ENCODE assay signal across 18 cellular contexts in genomic region chr17:39955726-39956225, GRCh38. TPM values are rescaled to one million over a fixed set of nuclear protein-coding genes. Genes with fewer than 3 reads are reported as not detected.
DNase-seq lines count a peak whose midpoint lies in the region; ATAC-seq and TF ChIP-seq lines count a peak whose summit lies in the region.
"Had no signal": no experiment of that assay in that cellular context is flagged by ENCODE, and none has a peak within 500 bp of the region (broad histone marks: within the 10 kb centered on the region; RNA-seq: fewer than 3 reads in every experiment).

No MANE protein-coding gene starts in this region.

- no peak for ATAC-seq in CD4-positive, alpha-beta T cell (ENCODE audit: poor library complexity)
- ATAC-seq in activated B cell treated with CpG ODN at 0.5 μM for 24 hours (ENCODE audit: low read depth) (no peak), WTC11 (no peak), HG03521 (IDR thresholded peaks at IDR 0.05; ENCODE audit: unreplicated experiment) (no peak)
- ATAC-seq in stimulated activated memory B cell treated with anti-CD40 and anti-IgM and Interleukin-4, amounts not matched to agents 10 μg/mL and 1 μg/mL and 100 μg/mL, for 72 hours, result no peak
- ATAC-seq: GM12878, GM23338 had no signal

- no peaks in the 10 kb centered on the region for H3K9me3 Mint-ChIP-seq in CD4-positive, alpha-beta T cell
- no peaks in the 10 kb centered on the region for H3K9me3 Mint-ChIP-seq in IgD-negative memory B cell
- H3K9me3 Mint-ChIP-seq in activated B cell treated with CpG ODN at 0.5 μM for 24 hours, result no peaks in the 10 kb centered on the region
- no peaks in the 10 kb centered on the region for H3K9me3 Mint-ChIP-seq in stimulated activated memory B cell treated with anti-CD40 and anti-IgM and Interleukin-4, amounts not matched to agents 10 μg/mL and 1 μg/mL and 100 μg/mL, for 72 hours
- H3K9me3 Mint-ChIP-seq in WTC11, result no peaks in the 10 kb centered on the region
- H3K9me3 Mint-ChIP-seq: CD4-positive, CD25-positive, alpha-beta regulatory T cell; GM23338; H9; HFFc6 had no signal

- POLR2A ChIA-PET in CD4-positive, alpha-beta T cell (lab: Charles Lee), result interaction anchor here (3.6 kb wide), 1 partner anchor 25 kb away, joined by 46 read pairs; the partner anchor contains the start of gene PSMD3
- POLR2A ChIA-PET in activated B cell treated with CpG ODN at 0.5 μM for 24 hours (lab: Charles Lee), result interaction anchor here (3.3 kb wide), 1 partner anchor 25 kb away, joined by 29 read pairs; the partner anchor contains the start of gene PSMD3
- POLR2A ChIA-PET in WTC11 (lab: Charles Lee), result no interaction called here

- peak overlapping the region; percentile 42 for H3K4me3 Mint-ChIP-seq in CD4-positive, alpha-beta T cell
- H3K4me3 Mint-ChIP-seq in IgD-negative memory B cell (peak overlapping the region in 1 of 4 donors; percentile 23), activated B cell treated with CpG ODN at 0.5 μM for 24 hours (no peak overlapping the region), WTC11 (no peak overlapping the region)
- H3K4me3 Mint-ChIP-seq in stimulated activated memory B cell treated with anti-CD40 and anti-IgM and Interleukin-4, amounts not matched to agents 10 μg/mL and 1 μg/mL and 100 μg/mL, for 72 hours, result no peak overlapping the region
- H3K4me3 Mint-ChIP-seq: GM23338, H9, HFFc6 had no signal

- peaks cover 27% of the 10 kb centered on the region for H3K4me1 Mint-ChIP-seq in CD4-positive, alpha-beta T cell (ENCODE audit: low read depth)
- H3K4me1 Mint-ChIP-seq in IgD-negative memory B cell (peaks cover 13 to 23% (median 13%) of the 10 kb centered on the region in 3 donors), activated B cell treated with CpG ODN at 0.5 μM for 24 hours (peaks cover 21% of the 10 kb centered on the region), WTC11 (peaks cover 24% of the 10 kb centered on the region)
- H3K4me1 Mint-ChIP-seq in stimulated activated memory B cell treated with anti-CD40 and anti-IgM and Interleukin-4, amounts not matched to agents 10 μg/mL and 1 μg/mL and 100 μg/mL, for 72 hours, result peaks cover 39% of the 10 kb centered on the region

- no peak for DNase-seq in CD4-positive, alpha-beta T cell
- no peak for DNase-seq in activated B cell treated with CpG ODN at 0.5 μM for 24 hours
- DNase-seq in WTC11 (ENCODE audit: low spot score), result no peak
- DNase-seq in SK-N-DZ (ENCODE audit: low spot score), result no peak
- DNase-seq: ACHN; CD4-positive, CD25-positive, alpha-beta regulatory T cell; DMS79; H9; HFFc6 had no signal

- peak overlapping the region; percentile 21 for H3K27ac Mint-ChIP-seq in CD4-positive, alpha-beta T cell
- peak overlapping the region in 2 of 3 donors; percentile 10 to 53 for H3K27ac Mint-ChIP-seq in IgD-negative memory B cell
- H3K27ac Mint-ChIP-seq in activated B cell treated with CpG ODN at 0.5 μM for 24 hours, result peak overlapping the region; percentile 10
- H3K27ac Mint-ChIP-seq in stimulated activated memory B cell treated with anti-CD40 and anti-IgM and Interleukin-4, amounts not matched to agents 10 μg/mL and 1 μg/mL and 100 μg/mL, for 72 hours, result peak overlapping the region; percentile 22
- H3K27ac Mint-ChIP-seq in WTC11, result no peak overlapping the region
- H3K27ac Mint-ChIP-seq: GM23338, H9, HFFc6 had no signal

- CTCF ChIA-PET in CD4-positive, alpha-beta T cell (lab: Charles Lee), result interaction anchor here (4.7 kb wide), 1 partner anchor 25 kb away, joined by 55 read pairs; the partner anchor contains the start of gene PSMD3
- CTCF ChIA-PET in activated B cell treated with CpG ODN at 0.5 μM for 24 hours (lab: Charles Lee) (interaction anchor here (0.6 to 5.5 kb wide), 3 partner anchors 24 to 333 kb away, joined by 3 to 30 read pairs (median 10); partner anchors contain the start of gene PSMD3), WTC11 (lab: Charles Lee) (interaction anchor here (1.8 to 5.0 kb wide), 2 partner anchors 24 to 120 kb away, joined by 6 to 50 read pairs; partner anchors contain the start of gene PSMD3)

- TF ChIP-seq CTCF in CD4-positive, alpha-beta T cell (IDR thresholded peaks at IDR 0.05), result no peak
- TF ChIP-seq CTCF in activated B cell treated with CpG ODN at 0.5 μM for 24 hours (IDR thresholded peaks at IDR 0.05) (no peak), WTC11 (IDR thresholded peaks at IDR 0.05) (no peak)

- no peak overlapping the region for H3K27ac ChIP-seq in CD4-positive, alpha-beta T cell (ENCODE audit: low read depth, low read length)
- H3K27ac ChIP-seq: BLaER1 treated with 17β-estradiol and CSF1 and Interleukin-3, amounts not matched to agents 10 nM and 100 nM; HL-60 had no signal

- no peaks in the 10 kb centered on the region for H3K36me3 Mint-ChIP-seq in CD4-positive, alpha-beta T cell (ENCODE audit: low read depth)
- H3K36me3 Mint-ChIP-seq in IgD-negative memory B cell, result peaks cover 2% of the 10 kb centered on the region
- H3K36me3 Mint-ChIP-seq in activated B cell treated with CpG ODN at 0.5 μM for 24 hours (ENCODE audit: low read depth), result no peaks in the 10 kb centered on the region
- H3K36me3 Mint-ChIP-seq in stimulated activated memory B cell treated with anti-CD40 and anti-IgM and Interleukin-4, amounts not matched to agents 10 μg/mL and 1 μg/mL and 100 μg/mL, for 72 hours, result no peaks in the 10 kb centered on the region
- H3K36me3 Mint-ChIP-seq in WTC11, result no peaks in the 10 kb centered on the region
- H3K36me3 Mint-ChIP-seq: CD4-positive, CD25-positive, alpha-beta regulatory T cell had no signal

- no peaks in the 10 kb centered on the region for H3K9me3 ChIP-seq in CD4-positive, alpha-beta T cell (ENCODE audit: control insufficient read depth, low read length)
- H3K9me3 ChIP-seq: BLaER1 treated with 17β-estradiol and CSF1 and Interleukin-3, amounts not matched to agents 10 nM and 100 nM had no signal

- H3K27me3 Mint-ChIP-seq in CD4-positive, alpha-beta T cell, result no peaks in the 10 kb centered on the region
- H3K27me3 Mint-ChIP-seq in IgD-negative memory B cell (no peaks in the 10 kb centered on the region), activated B cell treated with CpG ODN at 0.5 μM for 24 hours (no peaks in the 10 kb centered on the region), WTC11 (ENCODE audit: low read depth) (peaks cover 12% of the 10 kb centered on the region)
- H3K27me3 Mint-ChIP-seq in stimulated activated memory B cell treated with anti-CD40 and anti-IgM and Interleukin-4, amounts not matched to agents 10 μg/mL and 1 μg/mL and 100 μg/mL, for 72 hours, result no peaks in the 10 kb centered on the region

- H3K27me3 ChIP-seq in CD4-positive, alpha-beta T cell (ENCODE audit: control insufficient read depth, insufficient read depth, low read length), result no peaks in the 10 kb centered on the region
- H3K27me3 ChIP-seq: BLaER1 treated with 17β-estradiol and CSF1 and Interleukin-3, amounts not matched to agents 10 nM and 100 nM had no signal

- intact Hi-C loops in CD4-positive, alpha-beta T cell (cut with DNase I, micrococcal nuclease), result loop anchor here in 1 of 2 experiments (10.0 kb wide), 1 partner anchor 321 kb away; the partner anchor contains the start of gene STARD3
- intact Hi-C loops in activated B cell treated with CpG ODN at 0.5 μM for 24 hours (cut with micrococcal nuclease), result no loop called here

TF ChIP-seq in WTC11, 78 proteins besides CTCF, POLR2A, EP300 and RAD21:
- TF ChIP-seq KAT7 (CRISPR knock-in tag; IDR thresholded peaks at IDR 0.05; ENCODE audit: borderline replicate concordance) (no peak), RORB (CRISPR knock-in tag; IDR thresholded peaks at IDR 0.05) (no peak), CBFB (CRISPR knock-in tag; IDR thresholded peaks at IDR 0.05; ENCODE audit: low read depth) (no peak), CDX4 (CRISPR knock-in tag; IDR thresholded peaks at IDR 0.05; ENCODE audit: borderline replicate concordance) (no peak)

RNA-seq across cellular contexts. Expression of gene GSDMA, which starts 7.0 kb away (rescaled TPM):
- total RNA-seq in CD4-positive, alpha-beta T cell, result under 1 TPM in 1 of 2 experiments, not detected in 1; 0.14 TPM
- polyA plus RNA-seq in IgD-negative memory B cell, result 0.19 TPM
- total RNA-seq in activated B cell treated with CpG ODN at 0.5 μM for 24 hours, result not detected in 2 replicates
- not detected in 3 replicates for total RNA-seq in WTC11 (2021)
- polyA plus RNA-seq in SK-N-DZ (2014; cell fraction: cytosol; rRNA removed), result not detected in 2 replicates
- polyA plus RNA-seq in SK-N-DZ (2014; cell fraction: nucleus; rRNA removed), result not detected in 2 replicates
- total RNA-seq: A172, G401, GM12878, GM23338, H9 had no signal
- polyA plus RNA-seq: GM23338 had no signal

RNA-seq across cellular contexts. Expression of gene PSMD3, which starts 24.8 kb away (rescaled TPM):
- 10 to 100 TPM; 66.7 to 71.9 TPM for total RNA-seq in CD4-positive, alpha-beta T cell
- 49.7 TPM for polyA plus RNA-seq in IgD-negative memory B cell
- total RNA-seq in activated B cell treated with CpG ODN at 0.5 μM for 24 hours (115 and 127 TPM in 2 replicates), WTC11 (2021) (157 to 190 TPM (median 158 TPM) in 3 replicates)
- 214 and 237 TPM in 2 replicates for polyA plus RNA-seq in SK-N-DZ (2014; cell fraction: cytosol; rRNA removed)
- 148 and 168 TPM in 2 replicates for polyA plus RNA-seq in SK-N-DZ (2014; cell fraction: nucleus; rRNA removed)

RNA-seq across cellular contexts. Expression of gene LRRC3C, which starts 28.2 kb away (rescaled TPM):
- total RNA-seq in CD4-positive, alpha-beta T cell, result not detected
- polyA plus RNA-seq in IgD-negative memory B cell, result not detected
- not detected in 2 replicates for total RNA-seq in activated B cell treated with CpG ODN at 0.5 μM for 24 hours
- not detected in 3 replicates for total RNA-seq in WTC11 (2021)
- not detected in 2 replicates for polyA plus RNA-seq in SK-N-DZ (2014; cell fraction: cytosol; rRNA removed)
- not detected in 2 replicates for polyA plus RNA-seq in SK-N-DZ (2014; cell fraction: nucleus; rRNA removed)
- total RNA-seq: A172; CD4-positive, CD25-positive, alpha-beta regulatory T cell; G401; GM12878; H9; HFFc6 had no signal
- polyA plus RNA-seq: GM12878, GM23338 had no signal

RNA-seq across cellular contexts. Expression of gene ORMDL3, which starts 28.4 kb away (rescaled TPM):
- 100 to 1,000 TPM; 103 to 105 TPM for total RNA-seq in CD4-positive, alpha-beta T cell
- 182 TPM for polyA plus RNA-seq in IgD-negative memory B cell
- total RNA-seq in activated B cell treated with CpG ODN at 0.5 μM for 24 hours (38.5 and 49.1 TPM in 2 replicates), WTC11 (2021) (53.2 to 59.4 TPM (median 54.1 TPM) in 3 replicates)
- polyA plus RNA-seq in SK-N-DZ (2014; cell fraction: cytosol; rRNA removed), result 23.9 and 33.0 TPM in 2 replicates
- polyA plus RNA-seq in SK-N-DZ (2014; cell fraction: nucleus; rRNA removed), result 23.2 and 24.6 TPM in 2 replicates

RNA-seq across cellular contexts. Expression of gene GSDMB, which starts 37.3 kb away (rescaled TPM):
- 10 to 100 TPM; 22.3 to 22.7 TPM for total RNA-seq in CD4-positive, alpha-beta T cell
- 0.36 TPM for polyA plus RNA-seq in IgD-negative memory B cell
- total RNA-seq in activated B cell treated with CpG ODN at 0.5 μM for 24 hours (10.3 and 11.7 TPM in 2 replicates), WTC11 (2021) (14.1 to 21.6 TPM (median 18.5 TPM) in 3 replicates)
- 0.80 and 1.2 TPM in 2 replicates for polyA plus RNA-seq in SK-N-DZ (2014; cell fraction: cytosol; rRNA removed)
- polyA plus RNA-seq in SK-N-DZ (2014; cell fraction: nucleus; rRNA removed), result 21.5 and 38.6 TPM in 2 replicates
